ENCODE assay signal across 29 cellular contexts in genomic region chr15:35195031-35195430, GRCh38.
"Had no signal": no experiment of that assay in that cellular context is flagged by ENCODE, and none has a peak within 500 bp of the region (broad histone marks: within the 10 kb centered on the region; RNA-seq: fewer than 3 reads in every experiment).

No MANE protein-coding gene starts in this region.

- DNase-seq: colonic mucosa; cortex of kidney; dermis blood vessel endothelial cell; dorsolateral prefrontal cortex; effector CD4-positive, alpha-beta T cell; effector CD8-positive, alpha-beta T cell; effector memory CD4-positive, alpha-beta T cell; effector memory CD8-positive, alpha-beta T cell; erythroblast; esophagus squamous epithelium; foreskin fibroblast; gastrocnemius medialis; glutamatergic neuron; head of caudate nucleus; heart left ventricle; heart right ventricle had no signal

- H3K4me1 Mint-ChIP-seq: endodermal cell had no signal

- H3K27me3 Mint-ChIP-seq: dendritic cell treated with granulocyte-macrophage colony-stimulating factor and Interleukin-4, amounts not matched to agents 40 ng/mL and 50 ng/mL, for 4 days; effector memory CD8-positive, alpha-beta T cell had no signal

- H3K27me3 ChIP-seq: colonic mucosa, dorsolateral prefrontal cortex, esophagus muscularis mucosa, esophagus squamous epithelium, foreskin keratinocyte, gastrocnemius medialis, gastroesophageal sphincter, heart left ventricle, heart right ventricle, hepatocyte had no signal

- H3K9me3 ChIP-seq: gastrocnemius medialis had no signal

- H3K4me1 ChIP-seq: colonic mucosa, esophagus squamous epithelium, foreskin keratinocyte, gastrocnemius medialis, heart left ventricle, heart right ventricle had no signal

- H3K79me2 ChIP-seq: hepatocyte had no signal

- H3K4me3 ChIP-seq: colonic mucosa, coronary artery, dorsolateral prefrontal cortex, esophagus muscularis mucosa, esophagus squamous epithelium, gastrocnemius medialis, gastroesophageal sphincter, heart left ventricle, heart right ventricle, hepatocyte had no signal

- H2AFZ ChIP-seq: hepatocyte had no signal

- H3K4me3 Mint-ChIP-seq: dendritic cell treated with granulocyte-macrophage colony-stimulating factor and Interleukin-4, amounts not matched to agents 40 ng/mL and 50 ng/mL, for 4 days; effector memory CD8-positive, alpha-beta T cell; endodermal cell had no signal

- FAIRE-seq: colon, endometrium, endothelial cell of umbilical vein, frontal cortex had no signal

- H3K27ac ChIP-seq: colonic mucosa, coronary artery, dorsolateral prefrontal cortex, epithelial cell of prostate, esophagus muscularis mucosa, esophagus squamous epithelium, foreskin keratinocyte, gastrocnemius medialis, gastroesophageal sphincter, heart left ventricle, heart right ventricle, hepatocyte had no signal

- ATAC-seq: effector memory CD8-positive, alpha-beta T cell; esophagus mucosa; gastrocnemius medialis; gastroesophageal sphincter; heart left ventricle; heart right ventricle had no signal

- H3K36me3 ChIP-seq: colonic mucosa, esophagus muscularis mucosa, esophagus squamous epithelium, gastrocnemius medialis, gastroesophageal sphincter, heart left ventricle, heart right ventricle had no signal

- H3K27ac Mint-ChIP-seq: dendritic cell treated with granulocyte-macrophage colony-stimulating factor and Interleukin-4, amounts not matched to agents 40 ng/mL and 50 ng/mL, for 4 days; effector memory CD8-positive, alpha-beta T cell; endodermal cell had no signal

- H3K4me2 ChIP-seq: hepatocyte had no signal
